In the genomic region with DNA sequence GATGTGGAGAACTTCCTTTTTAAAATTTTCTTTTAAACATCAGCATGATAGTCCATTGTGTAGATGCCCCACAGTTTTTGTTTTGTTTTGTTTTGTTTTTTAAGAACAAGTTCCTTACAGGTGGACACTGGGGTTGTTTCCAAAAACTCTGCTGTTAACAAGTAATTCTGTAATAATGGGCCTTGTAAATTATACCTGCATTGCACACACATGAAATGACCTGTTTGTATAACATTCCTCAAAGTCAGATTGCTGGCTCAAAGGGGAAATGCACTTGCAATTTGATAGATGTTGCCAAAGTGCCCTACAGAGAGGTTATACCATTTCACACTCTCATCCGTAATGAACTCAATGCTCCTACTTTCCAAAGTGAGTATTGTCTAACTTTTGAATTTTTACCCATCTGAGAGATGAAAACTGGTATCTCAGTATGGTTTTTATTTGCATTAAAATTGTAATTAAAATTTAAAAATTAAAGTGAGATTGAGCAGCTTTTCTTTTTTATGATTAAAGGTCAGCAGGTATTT, we compare ENCODE assay signal across 23 cellular contexts.
"Had no signal": no experiment of that assay in that cellular context is flagged by ENCODE, and none has a peak within 500 bp of the region (broad histone marks: within the 10 kb centered on the region; RNA-seq: fewer than 3 reads in every experiment).

No MANE protein-coding gene starts in this region.

- H3K4me3 Mint-ChIP-seq: activated naive CD4-positive, alpha-beta T cell treated with anti-CD3 and anti-CD28 coated beads, Interleukin-2, amount 10 ng/mL, durations not matched to agents 7 days and 5 days; immature natural killer cell; nephron; type B pancreatic cell had no signal

- H3K36me3 Mint-ChIP-seq: immature natural killer cell had no signal

- H3K9me3 ChIP-seq: body of pancreas, thoracic aorta, vagina had no signal

- H3K9me3 Mint-ChIP-seq: activated naive CD4-positive, alpha-beta T cell treated with anti-CD3 and anti-CD28 coated beads, Interleukin-2, amount 10 ng/mL, durations not matched to agents 7 days and 5 days; immature natural killer cell; nephron; type B pancreatic cell had no signal

- ATAC-seq: body of pancreas, left ventricle myocardium superior, right cardiac atrium had no signal

- H3K27ac ChIP-seq: body of pancreas, parathyroid adenoma, thoracic aorta, vagina had no signal

- H3K36me3 ChIP-seq: vagina, WERI-Rb-1 had no signal

- H3K27me3 Mint-ChIP-seq: activated naive CD4-positive, alpha-beta T cell treated with anti-CD3 and anti-CD28 coated beads, Interleukin-2, amount 10 ng/mL, durations not matched to agents 7 days and 5 days; type B pancreatic cell had no signal

- H3K27ac Mint-ChIP-seq: activated naive CD4-positive, alpha-beta T cell treated with anti-CD3 and anti-CD28 coated beads, Interleukin-2, amount 10 ng/mL, durations not matched to agents 7 days and 5 days; nephron; type B pancreatic cell had no signal

- DNase-seq: activated CD4-positive, alpha-beta T cell treated with anti-CD3 and anti-CD28 coated beads, Interleukin-2, amount 50 U/mL, for 1 hour; activated CD4-positive, CD25-positive, alpha-beta regulatory T cell treated with anti-CD3 and anti-CD28 coated beads, Interleukin-2, amount 50 U/mL, for 72 hours; activated CD8-positive, alpha-beta memory T cell treated with anti-CD3 and anti-CD28 coated beads for 24 hours; activated CD8-positive, alpha-beta memory T cell treated with anti-CD3 and anti-CD28 coated beads, Interleukin-2, amount 50 U/mL, for 4 hours; activated effector memory CD4-positive, alpha-beta T cell treated with anti-CD3 and anti-CD28 coated beads, Interleukin-2, amount 50 U/mL, for 16 hours; activated naive CD4-positive, alpha-beta T cell treated with anti-CD3 and anti-CD28 coated beads, Interleukin-2, amount 10 ng/mL, durations not matched to agents 7 days and 5 days; anterior cingulate cortex; body of pancreas; caudate nucleus; erythroblast; foreskin fibroblast; immature natural killer cell; kidney glomerular epithelial cell; left ventricle myocardium superior; right cardiac atrium; stimulated activated CD4-positive, alpha-beta T cell treated with anti-CD3 and anti-CD28 coated beads, Interleukin-4, amount 100 ng/mL, for 24 hours; stimulated activated naive CD4-positive, alpha-beta T cell treated with Interleukin-2 at 50 U/mL for 16 hours; WERI-Rb-1 had no signal

- H3K27me3 ChIP-seq: body of pancreas, vagina had no signal

- H3K4me3 ChIP-seq: body of pancreas, thoracic aorta, vagina had no signal
